Comparison of ENCODE assay signal across 1 cellular context in genomic region chr17:40485851-40486512, GRCh38.
TF ChIP-seq lines count a peak whose summit lies in the region.

No MANE protein-coding gene starts in this region.

TF ChIP-seq in HEK293, 187 proteins besides CTCF, POLR2A, EP300 and RAD21 (continued from another document):
- TF ChIP-seq, protein P1, sequence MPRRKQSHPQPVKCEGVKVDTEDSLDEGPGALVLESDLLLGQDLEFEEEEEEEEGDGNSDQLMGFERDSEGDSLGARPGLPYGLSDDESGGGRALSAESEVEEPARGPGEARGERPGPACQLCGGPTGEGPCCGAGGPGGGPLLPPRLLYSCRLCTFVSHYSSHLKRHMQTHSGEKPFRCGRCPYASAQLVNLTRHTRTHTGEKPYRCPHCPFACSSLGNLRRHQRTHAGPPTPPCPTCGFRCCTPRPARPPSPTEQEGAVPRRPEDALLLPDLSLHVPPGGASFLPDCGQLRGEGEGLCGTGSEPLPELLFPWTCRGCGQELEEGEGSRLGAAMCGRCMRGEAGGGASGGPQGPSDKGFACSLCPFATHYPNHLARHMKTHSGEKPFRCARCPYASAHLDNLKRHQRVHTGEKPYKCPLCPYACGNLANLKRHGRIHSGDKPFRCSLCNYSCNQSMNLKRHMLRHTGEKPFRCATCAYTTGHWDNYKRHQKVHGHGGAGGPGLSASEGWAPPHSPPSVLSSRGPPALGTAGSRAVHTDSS (tag by site-specific recombination; IDR thresholded peaks at IDR 0.05), result no peak
- TF ChIP-seq ZSCAN4 (tag by site-specific recombination; IDR thresholded peaks at IDR 0.05) (peak; percentile 56), GLI4 (tag by site-specific recombination; IDR thresholded peaks at IDR 0.05) (peak; percentile 48; the same call in 1 of the 2 replicates), ZNF660 (tag by site-specific recombination; IDR thresholded peaks at IDR 0.05) (peak; percentile 75; the same call in 1 of the 2 replicates), ZBTB20 (tag by site-specific recombination; IDR thresholded peaks at IDR 0.05) (peak; percentile 61; the same call in 1 of the 2 replicates), OSR2 (tag by site-specific recombination; IDR thresholded peaks at IDR 0.05) (peak; percentile 82), ZNF174 (tag by site-specific recombination; IDR thresholded peaks at IDR 0.05) (no peak), ZNF701 (tag by site-specific recombination; IDR thresholded peaks at IDR 0.05) (no peak), ZBTB48 (tag by site-specific recombination; IDR thresholded peaks at IDR 0.05) (no peak), ZNF398 (tag by site-specific recombination; IDR thresholded peaks at IDR 0.05) (peak; percentile 87), ZFHX2 (tag by site-specific recombination; conservative IDR thresholded peaks at IDR 0.05) (peak; percentile 97), ZNF324 (tag by site-specific recombination; IDR thresholded peaks at IDR 0.05) (peak; percentile 81; the same call in 1 of the 2 replicates)
- TF ChIP-seq, protein P2, sequence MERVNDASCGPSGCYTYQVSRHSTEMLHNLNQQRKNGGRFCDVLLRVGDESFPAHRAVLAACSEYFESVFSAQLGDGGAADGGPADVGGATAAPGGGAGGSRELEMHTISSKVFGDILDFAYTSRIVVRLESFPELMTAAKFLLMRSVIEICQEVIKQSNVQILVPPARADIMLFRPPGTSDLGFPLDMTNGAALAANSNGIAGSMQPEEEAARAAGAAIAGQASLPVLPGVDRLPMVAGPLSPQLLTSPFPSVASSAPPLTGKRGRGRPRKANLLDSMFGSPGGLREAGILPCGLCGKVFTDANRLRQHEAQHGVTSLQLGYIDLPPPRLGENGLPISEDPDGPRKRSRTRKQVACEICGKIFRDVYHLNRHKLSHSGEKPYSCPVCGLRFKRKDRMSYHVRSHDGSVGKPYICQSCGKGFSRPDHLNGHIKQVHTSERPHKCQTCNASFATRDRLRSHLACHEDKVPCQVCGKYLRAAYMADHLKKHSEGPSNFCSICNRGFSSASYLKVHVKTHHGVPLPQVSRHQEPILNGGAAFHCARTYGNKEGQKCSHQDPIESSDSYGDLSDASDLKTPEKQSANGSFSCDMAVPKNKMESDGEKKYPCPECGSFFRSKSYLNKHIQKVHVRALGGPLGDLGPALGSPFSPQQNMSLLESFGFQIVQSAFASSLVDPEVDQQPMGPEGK (tag by site-specific recombination; IDR thresholded peaks at IDR 0.05), result peak; percentile 91
